In the genomic region with DNA sequence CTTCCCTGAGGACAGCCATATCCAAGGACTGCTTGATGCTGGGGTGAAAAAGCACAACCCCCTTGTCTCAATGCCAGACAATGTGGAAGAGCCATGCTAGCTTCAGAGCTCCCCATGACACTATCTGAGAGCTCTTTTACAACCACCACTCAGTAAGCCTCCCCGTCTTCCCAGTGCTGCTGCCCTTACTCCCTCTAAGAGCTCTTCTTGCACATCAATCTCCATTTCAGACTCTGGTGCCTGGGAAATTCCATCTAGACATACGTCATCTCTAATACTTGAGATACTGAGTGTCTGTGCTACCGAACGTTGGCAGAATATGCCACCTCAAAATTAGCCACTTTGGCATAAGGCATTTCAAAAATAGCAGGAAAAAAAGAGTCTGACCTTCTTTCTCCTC, we compare ENCODE assay signal across 15 cellular contexts.
DNase-seq lines count a peak whose midpoint lies in the region; ATAC-seq and TF ChIP-seq lines count a peak whose summit lies in the region.
"Had no signal": no experiment of that assay in that cellular context is flagged by ENCODE, and none has a peak within 500 bp of the region (broad histone marks: within the 10 kb centered on the region; RNA-seq: fewer than 3 reads in every experiment).

No MANE protein-coding gene starts in this region.

- no peaks in the 10 kb centered on the region for H3K36me3 ChIP-seq in mucosa of descending colon (ENCODE audit: low read depth)
- H3K36me3 ChIP-seq: colonic mucosa had no signal

- no peak overlapping the region for H3K4me3 ChIP-seq in AG10803 (ENCODE audit: low read length)
- H3K4me3 ChIP-seq in mucosa of descending colon = no peak overlapping the region
- H3K4me3 ChIP-seq: colonic mucosa had no signal

- intact Hi-C loops in mucosa of descending colon (cut with DNase I, micrococcal nuclease) = no loop called here

- no peak for ATAC-seq in mucosa of descending colon

- H3K9me3 ChIP-seq in mucosa of descending colon = no peaks in the 10 kb centered on the region
- H3K9me3 ChIP-seq: colonic mucosa had no signal

- peak overlapping the region; percentile 78 for H3K27ac ChIP-seq in cingulate gyrus (ENCODE audit: low read depth, low read length)
- H3K27ac ChIP-seq: colonic mucosa had no signal

- DNase-seq in AG10803 (ENCODE audit: low read depth) (peak; percentile 32), LHCN-M2 (ENCODE audit: low read depth) (peak; percentile 84), myocyte (ENCODE audit: low read depth) (peak; percentile 81), SKM-1 (lab: John Stamatoyannopoulos, UW; ENCODE audit: unreplicated experiment) (no peak), NCI-H1105 (lab: John Stamatoyannopoulos, UW) (no peak), cerebellar cortex (ENCODE audit: low spot score) (no peak), mucosa of descending colon (no peak)
- DNase-seq: activated CD4-positive, alpha-beta memory T cell treated with anti-CD3 and anti-CD28 coated beads for 36 hours; activated gamma-delta T cell treated with Interleukin-2 at 50 U/mL for 16 hours; colonic mucosa; DMS79 treated with DMSO at 0.1 percent for 48 hours; HFFc6; KG1; NCI-H2081 treated with DMSO at 0.1 percent for 48 hours had no signal

- no peak for TF ChIP-seq CTCF in AG10803 (conservative IDR thresholded peaks at IDR 0.05; ENCODE audit: low read length)
- no peak for TF ChIP-seq CTCF in mucosa of descending colon (IDR thresholded peaks at IDR 0.05)

- H3K4me1 ChIP-seq in mucosa of descending colon (ENCODE audit: low read depth) = no peaks in the 10 kb centered on the region
- H3K4me1 ChIP-seq: colonic mucosa had no signal

Comparison
In these comparisons a context has a peak if more than half of its experiments do, and no peak if none do; other contexts are left out.
1. DNase-seq: peak in AG10803 (single experiment), LHCN-M2 (single experiment) and myocyte (single experiment); none in SKM-1 (single experiment), NCI-H1105 (single experiment), cerebellar cortex (single experiment) and mucosa of descending colon (0 of 3).